38 cellular contexts compared by ENCODE assay signal in genomic region chr6:160282444-160282843, GRCh38. TPM values are rescaled to one million over a fixed set of nuclear protein-coding genes. Genes with fewer than 3 reads are reported as not detected.
"Had no signal": no experiment of that assay in that cellular context is flagged by ENCODE, and none has a peak within 500 bp of the region (broad histone marks: within the 10 kb centered on the region; RNA-seq: fewer than 3 reads in every experiment).

No MANE protein-coding gene starts in this region.

- FAIRE-seq: astrocyte, bronchial epithelial cell had no signal

- H3K4me3 ChIP-seq: adrenal gland, ascending aorta, body of pancreas, breast epithelium, cardiac muscle cell had no signal

- ATAC-seq: activated naive CD4-positive, alpha-beta T cell treated with anti-CD3 and anti-CD28 coated beads, Interleukin-2, amount 50 U/mL, for 72 hours; activated naive CD8-positive, alpha-beta T cell treated with anti-CD3 and anti-CD28 coated beads, Interleukin-2, amount 50 U/mL, for 24 hours; activated T-cell treated with anti-CD3 and anti-CD28 coated beads, Interleukin-2, amount 50 U/mL, for 4 hours; activated T-cell treated with anti-CD3 and anti-CD28 coated beads, Interleukin-2, amount 50 U/mL, for 72 hours; activated T-helper 17 cell treated with anti-CD3 and anti-CD28 coated beads, Interleukin-2, amount 50 U/mL, for 72 hours; body of pancreas had no signal

- H3K4me1 ChIP-seq: adrenal gland, ascending aorta, body of pancreas, breast epithelium had no signal

- H3K27ac ChIP-seq: adrenal gland, ascending aorta, body of pancreas, brain microvascular endothelial cell, breast epithelium, cardiac muscle cell had no signal

- H3K9me3 ChIP-seq: ascending aorta, body of pancreas, breast epithelium had no signal

- H3K27me3 ChIP-seq: adrenal gland, ascending aorta, body of pancreas, brain microvascular endothelial cell, breast epithelium, cardiac muscle cell had no signal

- DNase-seq: activated effector memory CD4-positive, alpha-beta T cell treated with anti-CD3 and anti-CD28 coated beads, Interleukin-2, amount 50 U/mL, for 16 hours; activated effector memory CD4-positive, alpha-beta T cell treated with Interleukin-2 at 50 U/mL for 16 hours; activated gamma-delta T cell; activated gamma-delta T cell treated with Interleukin-2 at 50 U/mL for 16 hours; activated naive CD4-positive, alpha-beta T cell; activated naive CD4-positive, alpha-beta T cell treated with anti-CD3 and anti-CD28 coated beads for 36 hours; activated naive CD4-positive, alpha-beta T cell treated with anti-CD3 and anti-CD28 coated beads, Interleukin-2, amount 10 ng/mL, durations not matched to agents 7 days and 5 days; activated naive CD4-positive, alpha-beta T cell treated with anti-CD3 and anti-CD28 coated beads, Interleukin-2, amount 50 U/mL, for 16 hours; activated naive CD4-positive, alpha-beta T cell treated with Interleukin-2 at 50 U/mL for 16 hours; activated naive CD8-positive, alpha-beta T cell treated with anti-CD3 and anti-CD28 coated beads for 36 hours; activated naive CD8-positive, alpha-beta T cell treated with anti-CD3 and anti-CD28 coated beads, Interleukin-2, amount 10 ng/mL, durations not matched to agents 7 days and 5 days; activated naive CD8-positive, alpha-beta T cell treated with anti-CD3 and anti-CD28 coated beads, Interleukin-2, amount 50 U/mL, for 24 hours; activated T-cell treated with anti-CD3 and anti-CD28 coated beads, Interleukin-2, amount 50 U/mL, for 1 hour; activated T-cell treated with anti-CD3 and anti-CD28 coated beads, Interleukin-2, amount 50 U/mL, for 24 hours; activated T-cell treated with anti-CD3 and anti-CD28 coated beads, Interleukin-2, amount 50 U/mL, for 4 hours; activated T-cell treated with anti-CD3 and anti-CD28 coated beads, Interleukin-2, amount 50 U/mL, for 48 hours; activated T-cell treated with anti-CD3 and anti-CD28 coated beads, Interleukin-2, amount 50 U/mL, for 72 hours; adrenal gland; amniotic stem cell; amygdala; anterior cingulate cortex; aorta; body of pancreas; brain microvascular endothelial cell; caudate nucleus; central memory CD4-positive, alpha-beta T cell; cerebellar nuclear complex had no signal

- H3K36me3 ChIP-seq: adrenal gland, ascending aorta, brain microvascular endothelial cell, breast epithelium, cardiac muscle cell had no signal

RNA-seq across cellular contexts. Expression of gene SLC22A2, which starts 23.8 kb away (rescaled TPM):
- total RNA-seq: activated naive CD4-positive, alpha-beta T cell treated with anti-CD3 and anti-CD28 coated beads for 36 hours; activated naive CD4-positive, alpha-beta T cell treated with anti-CD3 and anti-CD28 coated beads, Interleukin-2, amount 50 U/mL, for 72 hours; activated naive CD8-positive, alpha-beta T cell treated with anti-CD3 and anti-CD28 coated beads for 36 hours; activated naive CD8-positive, alpha-beta T cell treated with anti-CD3 and anti-CD28 coated beads, Interleukin-2, amount 10 ng/mL, durations not matched to agents 7 days and 5 days; activated T-cell treated with anti-CD3 and anti-CD28 coated beads, Interleukin-2, amount 50 U/mL, for 4 hours; activated T-cell treated with anti-CD3 and anti-CD28 coated beads, Interleukin-2, amount 50 U/mL, for 72 hours; activated T-helper 1 cell treated with anti-CD3 and anti-CD28 coated beads, Interleukin-12 subunit alpha, Interleukin-12 subunit beta, Interleukin-2, Interleukin-4 antibody, amounts not matched to agents 30 ng/mL and 10 ng/mL and 1 ng/mL, durations not matched to agents 14 hours and 24 hours and 36 hours; activated T-helper 17 cell treated with anti-CD3 and anti-CD28 coated beads, Interleukin-2, amount 50 U/mL, for 72 hours; activated T-helper 2 cell treated with anti-CD3 and anti-CD28 coated beads, Interferon-gamma antibody, Interleukin-2, Interleukin-4, amounts not matched to agents 10 μg/mL and 5 μg/mL and 100 μg/mL, durations not matched to agents 14 hours and 24 hours and 36 hours; adrenal gland; ascending aorta; astrocyte; body of pancreas; breast epithelium; bronchial epithelial cell; cardiac muscle cell; cardiac septum; chondrocyte had no signal
- polyA plus RNA-seq: adrenal gland, cardiac muscle cell had no signal
